ENCODE assay signal across 9 cellular contexts in genomic region chr2:157150747-157151146, GRCh38.
A peak's percentile ranks its signal among the peaks of the same experiment; 100 is the strongest.
DNase-seq lines count a peak whose midpoint lies in the region; ATAC-seq and TF ChIP-seq lines count a peak whose summit lies in the region.
"Had no signal": no experiment of that assay in that cellular context is flagged by ENCODE, and none has a peak within 500 bp of the region (broad histone marks: within the 10 kb centered on the region; RNA-seq: fewer than 3 reads in every experiment).

No MANE protein-coding gene starts in this region.

- TF ChIP-seq POLR2A in heart left ventricle (IDR thresholded peaks at IDR 0.05) (no peak), transverse colon (IDR thresholded peaks at IDR 0.05) (no peak)

- no peaks in the 10 kb centered on the region for H3K4me1 ChIP-seq in heart left ventricle
- peaks cover 0 to 29% (median 12%) of the 10 kb centered on the region in 4 donors for H3K4me1 ChIP-seq in transverse colon

- TF ChIP-seq EP300 in transverse colon (IDR thresholded peaks at IDR 0.05; ENCODE audit: low read depth): no peak

- H3K27ac ChIP-seq in heart left ventricle (no peak overlapping the region), transverse colon (peak overlapping the region in 2 of 4 donors; percentile 38 to 55)

- no peaks in the 10 kb centered on the region for H3K36me3 ChIP-seq in heart left ventricle
- H3K36me3 ChIP-seq in transverse colon: no peaks in the 10 kb centered on the region

- WGBS in heart left ventricle, 4 donors: 69 to 80% (median 73%) methylated on average over 3 of the region's 3 CpGs
- 28 to 33% methylated on average over 3 of the region's 3 CpGs for WGBS in transverse colon (ENCODE audit: low coverage in 1 of 2), 2 donors

- no peaks in the 10 kb centered on the region for H3K27me3 ChIP-seq in heart left ventricle
- H3K27me3 ChIP-seq in transverse colon: no peaks in the 10 kb centered on the region

- H3K9me3 ChIP-seq in heart left ventricle (no peaks in the 10 kb centered on the region), T-helper 17 cell (ENCODE audit: control insufficient read depth, low read length, poor library complexity, severe bottlenecking) (no peaks in the 10 kb centered on the region), transverse colon (no peaks in the 10 kb centered on the region)

- H3K4me3 ChIP-seq in heart left ventricle (no peak overlapping the region), transverse colon (no peak overlapping the region)

- H3K36me3 Mint-ChIP-seq in T-helper 17 cell (ENCODE audit: low read depth): no peaks in the 10 kb centered on the region

- peak; percentile 76 for DNase-seq in kidney tubule cell (ENCODE audit: low spot score)
- DNase-seq in heart left ventricle: no peak
- no peak for DNase-seq in T-helper 17 cell
- DNase-seq in transverse colon: no peak
- no peak for DNase-seq in DMS79 (lab: John Stamatoyannopoulos, UW)
- DNase-seq: NCI-H187 treated with DMSO at 0.1 percent for 48 hours had no signal

- TF ChIP-seq CTCF in heart left ventricle (IDR thresholded peaks at IDR 0.05): no peak
- no peak for TF ChIP-seq CTCF in transverse colon (IDR thresholded peaks at IDR 0.05)

- peaks cover 30% of the 10 kb centered on the region for H3K27me3 Mint-ChIP-seq in T-helper 17 cell

- no peak overlapping the region for H3K27ac Mint-ChIP-seq in T-helper 17 cell

- in situ Hi-C loops in transverse colon (cut with MboI; ENCODE audit: low pct_ligation_motif_present in 1 of 4, low pct_unique_long_range_greater_than_20kb in 1 of 4, low sequenced_read_pairs in 3 of 4): no loop called here

- H3K4me3 Mint-ChIP-seq in T-helper 17 cell: no peak overlapping the region

- no peaks in the 10 kb centered on the region for H3K4me1 Mint-ChIP-seq in T-helper 17 cell

- ATAC-seq in GM18870 (IDR thresholded peaks at IDR 0.05; ENCODE audit: unreplicated experiment) (peak; percentile 96), HG02571 (IDR thresholded peaks at IDR 0.05; ENCODE audit: unreplicated experiment) (peak; percentile 86), HG03571 (IDR thresholded peaks at IDR 0.05; ENCODE audit: unreplicated experiment) (peak; percentile 94), heart left ventricle (no peak), T-helper 17 cell (no peak)

- intact Hi-C loops in heart left ventricle (cut with DNase I): no loop called here
- intact Hi-C loops in transverse colon (cut with DNase I; ENCODE audit: low total_unique reads): no loop called here

Comparison
In these comparisons a context has a peak if more than half of its experiments do, and no peak if none do; other contexts are left out.
1. ATAC-seq: peak in GM18870 (single experiment), HG02571 (single experiment) and HG03571 (single experiment); none in heart left ventricle (0 of 4) and T-helper 17 cell (single experiment).